ENCODE assay signal across 10 cellular contexts in genomic region chr15:55254916-55255679, GRCh38. TPM values are rescaled to one million over a fixed set of nuclear protein-coding genes. Genes with fewer than 3 reads are reported as not detected.
DNase-seq lines count a peak whose midpoint lies in the region; ATAC-seq and TF ChIP-seq lines count a peak whose summit lies in the region.
"Had no signal": no experiment of that assay in that cellular context is flagged by ENCODE, and none has a peak within 500 bp of the region (broad histone marks: within the 10 kb centered on the region; RNA-seq: fewer than 3 reads in every experiment).

No MANE protein-coding gene starts in this region.

- H3K9me3 ChIP-seq in right cardiac atrium (ENCODE audit: control insufficient read depth, low read length) (no peaks in the 10 kb centered on the region), mammary epithelial cell (replicated peaks; ENCODE audit: insufficient read depth, low read length) (no peaks in the 10 kb centered on the region), vagina (no peaks in the 10 kb centered on the region)

- H3K27ac ChIP-seq in right cardiac atrium (ENCODE audit: low read length), result no peak overlapping the region
- peak overlapping the region; percentile 17 for H3K27ac ChIP-seq in mammary epithelial cell (ENCODE audit: insufficient read depth, low read depth, low read length)
- H3K27ac ChIP-seq in vagina, result peak overlapping the region; percentile 39
- H3K27ac ChIP-seq in brain microvascular endothelial cell, result no peak overlapping the region

- H3K4me3 ChIP-seq in right cardiac atrium (ENCODE audit: low read length) (peak overlapping the region; percentile 41), mammary epithelial cell (replicated peaks in 1 of 3; ENCODE audit: insufficient read depth in 1 of 3, low read depth in 2 of 3, low read length in 3 of 3) (peak overlapping the region in 2 of 3 experiments; percentile 26 to 32), vagina (peak overlapping the region; percentile 16 to 17), brain microvascular endothelial cell (ENCODE audit: low read depth, low read length) (no peak overlapping the region)
- H3K4me3 ChIP-seq: smooth muscle cell had no signal

- peak overlapping the region; percentile 64 for H3K4me2 ChIP-seq in mammary epithelial cell (ENCODE audit: insufficient read depth, low read depth, low read length)

- CTCF ChIA-PET in mammary epithelial cell (lab: Charles Lee; ENCODE audit: low non-redundant PET), result no interaction called here

- H3K36me3 ChIP-seq in mammary epithelial cell (ENCODE audit: insufficient read depth, low read length), result no peaks in the 10 kb centered on the region
- no peaks in the 10 kb centered on the region for H3K36me3 ChIP-seq in vagina
- H3K36me3 ChIP-seq in brain microvascular endothelial cell (replicated peaks), result no peaks in the 10 kb centered on the region

- no peak for TF ChIP-seq CTCF in mammary epithelial cell (conservative IDR thresholded peaks at IDR 0.05 in 1 of 2, IDR thresholded peaks at IDR 0.05 in 1 of 2; ENCODE audit: extremely low read depth in 1 of 2, insufficient read depth in 1 of 2, low read depth in 1 of 2, low read length in 2 of 2)
- no peak for TF ChIP-seq CTCF in vagina (IDR thresholded peaks at IDR 0.05)
- TF ChIP-seq CTCF in brain microvascular endothelial cell (IDR thresholded peaks at IDR 0.05; ENCODE audit: low read depth, low read length, missing control alignments), result no peak

- H3K4me1 ChIP-seq in right cardiac atrium (ENCODE audit: control insufficient read depth, insufficient read depth, low read length) (peaks cover 2% of the 10 kb centered on the region), mammary epithelial cell (ENCODE audit: insufficient read depth, low read length) (peaks cover 42% of the 10 kb centered on the region), vagina (peaks cover 62% of the 10 kb centered on the region)

- intact Hi-C loops in right cardiac atrium (cut with DNase I), result no loop called here
- intact Hi-C loops in left ventricle myocardium superior (cut with micrococcal nuclease), result no loop called here
- intact Hi-C loops in mammary epithelial cell (cut with micrococcal nuclease), result no loop called here
- intact Hi-C loops in vagina (cut with DNase I), result no loop called here

- dilution Hi-C loops in mammary epithelial cell (cut with HindIII; ENCODE audit: low sequenced_read_pairs), result no loop called here

- H2AFZ ChIP-seq in mammary epithelial cell (ENCODE audit: low read depth, low read length), result no peak overlapping the region

- H3K9ac ChIP-seq in mammary epithelial cell (ENCODE audit: insufficient read depth, low read length), result no peak overlapping the region

- H3K79me2 ChIP-seq in mammary epithelial cell (ENCODE audit: insufficient read depth, low read length), result peaks cover 11% of the 10 kb centered on the region

- WGBS in right cardiac atrium, result 64% methylated on average over 4 of the region's 4 CpGs
- WGBS in mammary epithelial cell (ENCODE audit: low coverage, missing lambda C conversion rate), result 43% methylated on average over 4 of the region's 4 CpGs

- no peaks in the 10 kb centered on the region for H4K20me1 ChIP-seq in mammary epithelial cell (ENCODE audit: insufficient read depth, low read length)

- TF ChIP-seq POLR2A in vagina (IDR thresholded peaks at IDR 0.05), result no peak

- in situ Hi-C loops in mammary epithelial cell (cut with MboI; ENCODE audit: low sequenced_read_pairs in 2 of 2), result no loop called here
- in situ Hi-C loops in brain microvascular endothelial cell (cut with HindIII; ENCODE audit: low pct_ligation_motif_present, low sequenced_read_pairs), result no loop called here

- no TSS peak for BruUV-seq in mammary epithelial cell (replicated peaks; lab: Mats Ljungman, UMichigan)

- DNase-seq in right cardiac atrium (no peak), left ventricle myocardium superior (no peak), mammary epithelial cell (no peak), vagina (ENCODE audit: extremely low spot score in 2 of 2) (no peak), DMS153 (lab: John Stamatoyannopoulos, UW) (no peak), brain microvascular endothelial cell (no peak), NCI-H1930 (lab: John Stamatoyannopoulos, UW) (no peak)
- DNase-seq: NCI-H510A had no signal

- ATAC-seq in right cardiac atrium, result no peak
- ATAC-seq in left ventricle myocardium superior, result no peak
- peak; percentile 37 for ATAC-seq in HG03558 (IDR thresholded peaks at IDR 0.05; ENCODE audit: extremely low read depth, unreplicated experiment)

- H3K27me3 ChIP-seq in right cardiac atrium (ENCODE audit: control insufficient read depth, insufficient read depth) (no peaks in the 10 kb centered on the region), mammary epithelial cell (ENCODE audit: insufficient read depth, low read length) (no peaks in the 10 kb centered on the region), vagina (no peaks in the 10 kb centered on the region), brain microvascular endothelial cell (replicated peaks) (no peaks in the 10 kb centered on the region)

RNA-seq across cellular contexts. Expression of gene RAB27A, which starts 34.5 kb away (rescaled TPM):
- 10 to 100 TPM in 2 of 4 donors, 1 to 10 TPM in 2; 7.6 to 18.0 (median 9.7) TPM for total RNA-seq in right cardiac atrium
- 3.0 TPM for polyA plus RNA-seq in right cardiac atrium
- total RNA-seq in left ventricle myocardium superior, result 5.7 TPM
- 10 to 100 TPM; 14.7 to 25.9 TPM for total RNA-seq in mammary epithelial cell
- polyA plus RNA-seq in mammary epithelial cell, result 19.5 TPM
- polyA minus RNA-seq in mammary epithelial cell, result 30.4 TPM
- total RNA-seq in vagina, result 29.5 TPM

RNA-seq across cellular contexts. Expression of gene RSL24D1, which starts 58.4 kb away (rescaled TPM):
- 10 to 100 TPM; 54.0 to 59.2 (median 56.3) TPM for total RNA-seq in right cardiac atrium
- 54.3 TPM for polyA plus RNA-seq in right cardiac atrium
- 47.0 TPM for total RNA-seq in left ventricle myocardium superior
- total RNA-seq in mammary epithelial cell, result 100 to 1,000 TPM in 1 of 2 donors, 10 to 100 TPM in 1; 94.7 to 114 TPM
- 36.4 TPM for polyA plus RNA-seq in mammary epithelial cell
- 33.3 TPM for polyA minus RNA-seq in mammary epithelial cell
- 51.1 TPM for total RNA-seq in vagina

Comparison
In these comparisons a context has a peak if more than half of its experiments do, and no peak if none do; other contexts are left out.
1. H3K27ac ChIP-seq: peak in mammary epithelial cell (single experiment) and vagina (single experiment); none in right cardiac atrium (single experiment) and brain microvascular endothelial cell (single experiment).